In the genomic region with DNA sequence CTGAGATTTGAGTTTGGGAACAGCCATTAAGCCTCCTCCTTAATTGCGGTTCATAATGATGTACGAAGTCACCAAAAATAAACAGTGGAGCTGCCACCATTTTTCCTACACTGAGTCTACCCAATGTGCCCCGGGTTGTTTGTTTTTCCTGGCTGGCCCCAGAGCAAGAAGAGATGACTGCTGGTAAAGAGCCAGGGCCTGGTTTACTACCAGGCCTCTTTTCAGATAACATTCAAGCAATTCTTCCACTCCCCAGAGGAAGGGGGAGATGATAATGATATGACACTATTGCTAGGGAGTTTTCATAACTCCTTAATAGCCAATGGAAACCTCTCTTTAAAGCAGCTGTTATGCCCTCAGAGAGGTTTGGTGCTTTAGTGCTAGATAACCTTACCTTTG, we compare ENCODE assay signal across 12 cellular contexts. TPM values are rescaled to one million over a fixed set of nuclear protein-coding genes. Genes with fewer than 3 reads are reported as not detected.
DNase-seq lines count a peak whose midpoint lies in the region; ATAC-seq and TF ChIP-seq lines count a peak whose summit lies in the region.
"Had no signal": no experiment of that assay in that cellular context is flagged by ENCODE, and none has a peak within 500 bp of the region (broad histone marks: within the 10 kb centered on the region; RNA-seq: fewer than 3 reads in every experiment).

No MANE protein-coding gene starts in this region.

- no peak overlapping the region for H3K4me3 ChIP-seq in mucosa of descending colon
- no peak overlapping the region for H3K4me3 ChIP-seq in uterus

- peak overlapping the region; percentile 70 to 75 for H3K27ac ChIP-seq in uterus

- peak; percentile 82 for ATAC-seq in mucosa of descending colon
- ATAC-seq in HG02763 (IDR thresholded peaks at IDR 0.05; ENCODE audit: unreplicated experiment): no peak
- ATAC-seq: naive thymus-derived CD4-positive, alpha-beta T cell had no signal

- TF ChIP-seq CTCF in mucosa of descending colon (IDR thresholded peaks at IDR 0.05): no peak
- peak in 1 of 4 experiments; percentile 2 for TF ChIP-seq CTCF in uterus (IDR thresholded peaks at IDR 0.05)

- H3K9me3 ChIP-seq in mucosa of descending colon (no peaks in the 10 kb centered on the region), uterus (no peaks in the 10 kb centered on the region)

- no peaks in the 10 kb centered on the region for H3K4me1 ChIP-seq in mucosa of descending colon (ENCODE audit: low read depth)
- H3K4me1 ChIP-seq in uterus: peaks cover 0 to 4% of the 10 kb centered on the region in 2 donors

- H3K36me3 ChIP-seq in mucosa of descending colon (ENCODE audit: low read depth) (peaks cover 4% of the 10 kb centered on the region), uterus (no peaks in the 10 kb centered on the region)

- DNase-seq in NCI-H1092 treated with DMSO at 0.1 percent for 48 hours (lab: John Stamatoyannopoulos, UW) (peak; percentile 1), NCI-H1092 (lab: John Stamatoyannopoulos, UW) (no peak), fibroblast of gingiva (ENCODE audit: low read depth) (peak; percentile 94), mucosa of descending colon (peak in 2 of 3 donors; percentile 33 to 78), uterus (peak in 1 of 2 donors; percentile 25), activated gamma-delta T cell treated with Interleukin-2 at 50 U/mL for 16 hours (no peak), AG08395 (ENCODE audit: low spot score) (no peak)
- DNase-seq: central memory CD4-positive, alpha-beta T cell; MM.1S; naive thymus-derived CD4-positive, alpha-beta T cell; stimulated activated CD4-positive, alpha-beta T cell treated with anti-CD3 and anti-CD28 coated beads, Interleukin-4, amount 100 ng/mL, for 24 hours had no signal

- intact Hi-C loops in mucosa of descending colon (cut with DNase I, micrococcal nuclease): no loop called here
- intact Hi-C loops in uterus (cut with DNase I; ENCODE audit: low total_unique reads): no loop called here

- H3K27me3 ChIP-seq in uterus: no peaks in the 10 kb centered on the region

- TF ChIP-seq POLR2A in uterus (IDR thresholded peaks at IDR 0.05): no peak

RNA-seq across cellular contexts. Expression of a gene that starts 42.3 kb away (rescaled TPM):
- 10 to 100 TPM; 17.3 to 26.1 (median 22.3) TPM for total RNA-seq in mucosa of descending colon
- total RNA-seq in uterus: 10 to 100 TPM in 3 of 4 donors, 1 to 10 TPM in 1; 3.1 to 23.0 (median 20.4) TPM

RNA-seq across cellular contexts. Expression of a gene that starts 42.4 kb away (rescaled TPM):
- 10 to 100 TPM; 36.5 to 55.8 (median 37.9) TPM for total RNA-seq in mucosa of descending colon
- 10 to 100 TPM; 19.4 to 46.4 (median 26.7) TPM for total RNA-seq in uterus

RNA-seq across cellular contexts. Expression of a gene that starts 44.3 kb away (rescaled TPM):
- 10 to 100 TPM; 49.9 to 82.5 (median 55.4) TPM for total RNA-seq in mucosa of descending colon
- total RNA-seq in uterus: 100 to 1,000 TPM in 1 of 4 donors, 10 to 100 TPM in 3; 37.1 to 112 (median 66.0) TPM

Comparison
In these comparisons a context has a peak if more than half of its experiments do, and no peak if none do; other contexts are left out.
1. DNase-seq: peak in NCI-H1092 treated with DMSO at 0.1 percent for 48 hours (single experiment), fibroblast of gingiva (single experiment) and mucosa of descending colon (2 of 3); none in NCI-H1092 (single experiment), activated gamma-delta T cell treated with Interleukin-2 at 50 U/mL for 16 hours (single experiment) and AG08395 (single experiment).